ENCODE assay signal across 32 cellular contexts in the genomic region with DNA sequence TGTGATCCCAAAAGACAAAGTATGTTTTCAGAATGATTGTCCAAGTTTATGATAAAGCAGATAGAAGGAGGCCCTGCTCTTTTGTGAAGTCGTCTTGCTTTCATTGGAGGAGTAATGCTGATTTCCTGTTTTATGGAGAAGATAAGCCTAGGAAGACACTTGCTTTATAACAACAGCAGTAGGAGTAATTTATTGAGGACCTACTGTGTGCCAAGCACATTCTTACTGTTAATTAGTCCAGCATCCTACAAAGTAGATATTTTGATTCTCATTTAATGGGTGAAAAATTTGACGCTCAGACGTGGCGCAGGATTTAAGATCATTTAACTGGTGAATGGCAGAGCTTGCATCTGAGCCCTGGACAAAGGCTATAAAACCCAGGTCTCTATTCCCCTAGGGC.
"Had no signal": no experiment of that assay in that cellular context is flagged by ENCODE, and none has a peak within 500 bp of the region (broad histone marks: within the 10 kb centered on the region; RNA-seq: fewer than 3 reads in every experiment).

No MANE protein-coding gene starts in this region.

- H3K27ac Mint-ChIP-seq: activated CD4-positive, alpha-beta memory T cell treated with anti-CD3 and anti-CD28 coated beads, Interleukin-2, amount 10 ng/mL, durations not matched to agents 7 days and 5 days; activated CD4-positive, alpha-beta T cell treated with anti-CD3 and anti-CD28 coated beads for 36 hours; activated CD8-positive, alpha-beta memory T cell treated with anti-CD3 and anti-CD28 coated beads, Interleukin-2, amount 10 ng/mL, durations not matched to agents 7 days and 5 days; activated naive CD8-positive, alpha-beta T cell treated with anti-CD3 and anti-CD28 coated beads for 36 hours; activated T-cell treated with anti-CD3 and anti-CD28 coated beads, Interleukin-2, amount 50 U/mL, for 72 hours; activated T-helper 17 cell treated with anti-CD3 and anti-CD28 coated beads, Interleukin-2, amount 50 U/mL, for 72 hours; T-cell; T-helper 17 cell had no signal

- DNase-seq: activated CD4-positive, alpha-beta memory T cell treated with anti-CD3 and anti-CD28 coated beads, Interleukin-2, amount 10 ng/mL, durations not matched to agents 7 days and 5 days; activated CD4-positive, alpha-beta T cell treated with anti-CD3 and anti-CD28 coated beads for 36 hours; activated CD8-positive, alpha-beta memory T cell treated with anti-CD3 and anti-CD28 coated beads, Interleukin-2, amount 10 ng/mL, durations not matched to agents 7 days and 5 days; activated CD8-positive, alpha-beta memory T cell treated with anti-CD3 and anti-CD28 coated beads, Interleukin-2, amount 50 U/mL, for 48 hours; activated effector memory CD4-positive, alpha-beta T cell treated with anti-CD3 and anti-CD28 coated beads, Interleukin-2, amount 50 U/mL, for 16 hours; activated naive CD4-positive, alpha-beta T cell; activated naive CD4-positive, alpha-beta T cell treated with anti-CD3 and anti-CD28 coated beads, Interleukin-2, amount 50 U/mL, for 16 hours; activated naive CD8-positive, alpha-beta T cell treated with anti-CD3 and anti-CD28 coated beads for 36 hours; activated T-cell treated with anti-CD3 and anti-CD28 coated beads, Interleukin-2, amount 50 U/mL, for 72 hours; amniotic stem cell; aorta; brain microvascular endothelial cell; central memory CD4-positive, alpha-beta T cell; NCI-H1092 treated with DMSO at 0.1 percent for 48 hours; NCI-H1417; NCI-H146; NCI-H187; NCI-H2029 treated with DMSO at 0.1 percent for 48 hours; NCI-H2107; NCI-H2171; NCI-H510A; NCI-H526; NCI-H748 treated with DMSO at 0.1 percent for 48 hours; NK-92 treated with Interleukin-12 subunit alpha and Interleukin-12 subunit beta, amount 100 ng/mL, for 24 hours; SIG-M5; T-cell; T-helper 17 cell had no signal

- H3K9me3 Mint-ChIP-seq: activated CD4-positive, alpha-beta memory T cell treated with anti-CD3 and anti-CD28 coated beads, Interleukin-2, amount 10 ng/mL, durations not matched to agents 7 days and 5 days; activated naive CD8-positive, alpha-beta T cell treated with anti-CD3 and anti-CD28 coated beads for 36 hours; activated T-cell treated with anti-CD3 and anti-CD28 coated beads, Interleukin-2, amount 50 U/mL, for 72 hours; activated T-helper 17 cell treated with anti-CD3 and anti-CD28 coated beads, Interleukin-2, amount 50 U/mL, for 72 hours; T-cell had no signal

- H3K27me3 Mint-ChIP-seq: activated CD4-positive, alpha-beta memory T cell treated with anti-CD3 and anti-CD28 coated beads, Interleukin-2, amount 10 ng/mL, durations not matched to agents 7 days and 5 days; activated CD4-positive, alpha-beta T cell treated with anti-CD3 and anti-CD28 coated beads for 36 hours; activated CD8-positive, alpha-beta memory T cell treated with anti-CD3 and anti-CD28 coated beads, Interleukin-2, amount 10 ng/mL, durations not matched to agents 7 days and 5 days; activated naive CD8-positive, alpha-beta T cell treated with anti-CD3 and anti-CD28 coated beads for 36 hours; activated T-helper 17 cell treated with anti-CD3 and anti-CD28 coated beads, Interleukin-2, amount 50 U/mL, for 72 hours; T-cell; T-helper 17 cell had no signal

- H3K36me3 Mint-ChIP-seq: activated naive CD8-positive, alpha-beta T cell treated with anti-CD3 and anti-CD28 coated beads for 36 hours; T-cell had no signal

- H3K4me3 Mint-ChIP-seq: activated CD4-positive, alpha-beta memory T cell treated with anti-CD3 and anti-CD28 coated beads, Interleukin-2, amount 10 ng/mL, durations not matched to agents 7 days and 5 days; activated CD4-positive, alpha-beta T cell treated with anti-CD3 and anti-CD28 coated beads for 36 hours; activated CD8-positive, alpha-beta memory T cell treated with anti-CD3 and anti-CD28 coated beads, Interleukin-2, amount 10 ng/mL, durations not matched to agents 7 days and 5 days; activated naive CD8-positive, alpha-beta T cell treated with anti-CD3 and anti-CD28 coated beads for 36 hours; activated T-cell treated with anti-CD3 and anti-CD28 coated beads, Interleukin-2, amount 50 U/mL, for 72 hours; activated T-helper 17 cell treated with anti-CD3 and anti-CD28 coated beads, Interleukin-2, amount 50 U/mL, for 72 hours; T-cell; T-helper 17 cell had no signal

- ATAC-seq: activated CD4-positive, alpha-beta T cell treated with anti-CD3 and anti-CD28 coated beads for 36 hours; activated CD4-positive, CD25-positive, alpha-beta regulatory T cell treated with anti-CD3 and anti-CD28 coated beads, Interleukin-2, amount 50 U/mL, for 24 hours; activated CD8-positive, alpha-beta memory T cell treated with anti-CD3 and anti-CD28 coated beads, Interleukin-2, amount 10 ng/mL, durations not matched to agents 7 days and 5 days; activated T-cell treated with anti-CD3 and anti-CD28 coated beads, Interleukin-2, amount 50 U/mL, for 72 hours; activated T-helper 17 cell treated with anti-CD3 and anti-CD28 coated beads, Interleukin-2, amount 50 U/mL, for 72 hours; PC-3; Right ventricle myocardium inferior; SK-N-SH treated with all-trans-retinoic acid at 6 μM for 48 hours; T-cell; T-helper 17 cell had no signal

- H3K4me1 Mint-ChIP-seq: activated T-helper 17 cell treated with anti-CD3 and anti-CD28 coated beads, Interleukin-2, amount 50 U/mL, for 72 hours; T-helper 17 cell had no signal
